Comparison of ENCODE assay signal across 1 cellular context in the genomic region with DNA sequence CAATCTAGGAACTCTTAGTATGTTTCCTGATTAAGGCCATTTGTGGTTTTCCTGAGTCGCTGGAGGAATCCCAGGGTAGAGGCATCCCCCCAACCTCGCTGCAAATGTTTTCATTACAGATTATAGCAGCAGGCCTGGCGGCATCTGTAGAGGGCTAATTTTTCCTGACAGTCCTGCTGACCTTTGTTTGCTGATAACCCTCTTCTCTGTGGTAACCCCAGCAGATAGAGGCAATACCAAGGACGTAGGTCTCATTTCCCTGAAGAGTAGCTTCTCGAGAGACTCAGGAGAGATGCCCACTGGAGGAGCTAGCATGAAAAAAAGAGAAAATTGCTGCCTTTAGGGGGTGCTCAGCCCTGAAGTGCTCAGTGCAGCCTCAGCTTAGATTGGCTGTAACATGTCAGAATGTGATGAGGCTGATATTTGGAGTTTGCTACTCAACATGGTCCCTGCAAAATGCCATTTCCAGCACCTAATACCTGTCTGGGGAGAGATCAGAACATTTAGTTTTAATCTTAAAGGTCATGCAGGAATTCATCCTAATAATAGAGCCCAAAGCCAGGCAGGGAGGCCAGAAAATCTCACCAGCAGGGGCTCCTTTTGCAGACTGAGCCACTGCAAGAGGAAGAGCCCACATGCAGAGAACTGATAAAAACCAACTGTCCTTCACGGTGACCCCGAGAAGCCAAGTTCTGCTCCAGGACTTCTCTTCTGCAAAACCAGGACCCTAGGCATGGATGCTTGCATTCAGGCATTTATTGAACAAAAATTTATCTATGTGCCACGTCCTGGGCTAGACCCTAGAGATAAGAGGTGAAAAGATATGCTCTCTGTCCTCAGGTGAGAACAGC.
TF ChIP-seq lines count a peak whose summit lies in the region.

No MANE protein-coding gene starts in this region.

TF ChIP-seq in K562, 482 proteins besides CTCF, POLR2A, EP300 and RAD21 (continued from another document and continues in another):
- TF ChIP-seq FOXK1 (CRISPR knock-in tag; IDR thresholded peaks at IDR 0.05; ENCODE audit: borderline replicate concordance) (no peak), BRCA1 (IDR thresholded peaks at IDR 0.05) (no peak), BRCA1 (CRISPR knock-in tag; IDR thresholded peaks at IDR 0.05) (no peak), MYC (IDR thresholded peaks at IDR 0.05; ENCODE audit: low read depth, low read length) (peak; percentile 48), MYC (CRISPR knock-in tag; IDR thresholded peaks at IDR 0.05; ENCODE audit: borderline replicate concordance, low read depth) (no peak), POU5F1 (IDR thresholded peaks at IDR 0.05; ENCODE audit: borderline replicate concordance, low read depth, low read length, partially characterized antibody) (no peak), CBX2 (IDR thresholded peaks at IDR 0.05; ENCODE audit: insufficient read depth, low read length, poor library complexity, severe bottlenecking) (no peak), IFI16 (CRISPR knock-in tag; IDR thresholded peaks at IDR 0.05) (no peak), TEAD2 (tag; IDR thresholded peaks at IDR 0.05) (no peak), ZNF76 (CRISPR knock-in tag; IDR thresholded peaks at IDR 0.05; ENCODE audit: borderline replicate concordance) (no peak), DACH1 (IDR thresholded peaks at IDR 0.05; ENCODE audit: partially characterized antibody) (peak; percentile 3), ERF (CRISPR knock-in tag; IDR thresholded peaks at IDR 0.05) (no peak), POLR3A (IDR thresholded peaks at IDR 0.05; ENCODE audit: borderline replicate concordance, extremely low read depth, insufficient read depth, insufficient read length) (no peak), TRIM24 (IDR thresholded peaks at IDR 0.05) (peak; percentile 33 to 59; a peak in 2 of 4 replicates), SP1 (CRISPR knock-in tag; IDR thresholded peaks at IDR 0.05) (no peak), ZNF165 (CRISPR knock-in tag; IDR thresholded peaks at IDR 0.05; ENCODE audit: borderline replicate concordance) (no peak), NFXL1 (CRISPR knock-in tag; IDR thresholded peaks at IDR 0.05) (no peak), MTF1 (CRISPR knock-in tag; IDR thresholded peaks at IDR 0.05; ENCODE audit: borderline replicate concordance) (no peak), ZNF668 (CRISPR knock-in tag; IDR thresholded peaks at IDR 0.05) (no peak), FOSL1 (tag; conservative IDR thresholded peaks at IDR 0.05) (0 out of 2 replicates have a peak, but pooled peaks have one; percentile 30), GATAD2B (IDR thresholded peaks at IDR 0.05; ENCODE audit: borderline replicate concordance) (peak; percentile 53; the same call in 1 of the 2 replicates), HDAC3 (IDR thresholded peaks at IDR 0.05; ENCODE audit: borderline replicate concordance, partially characterized antibody) (no peak), ADNP (tag; IDR thresholded peaks at IDR 0.05) (no peak), ZNF583 (CRISPR knock-in tag; IDR thresholded peaks at IDR 0.05) (no peak), MXI1 (IDR thresholded peaks at IDR 0.05; ENCODE audit: low read depth, low read length) (no peak), PML (IDR thresholded peaks at IDR 0.05; ENCODE audit: low read length) (no peak), ZZZ3 (IDR thresholded peaks at IDR 0.05) (no peak), TBP (optimal IDR thresholded peaks at IDR 0.05; ENCODE audit: low read depth, low read length) (no peak), ZFX (CRISPR knock-in tag; IDR thresholded peaks at IDR 0.05) (peak; percentile 31; the same call in 1 of the 2 replicates), GABPA (tag; conservative IDR thresholded peaks at IDR 0.05; ENCODE audit: low read depth) (no peak), PHTF2 (CRISPR knock-in tag; IDR thresholded peaks at IDR 0.05) (no peak), ZSCAN32 (CRISPR knock-in tag; IDR thresholded peaks at IDR 0.05) (no peak), ZNF311 (CRISPR knock-in tag; IDR thresholded peaks at IDR 0.05) (no peak), FOXJ2 (tag; IDR thresholded peaks at IDR 0.05) (no peak), NCOR1 (IDR thresholded peaks at IDR 0.05) (peak; percentile 72), JUND (IDR thresholded peaks at IDR 0.05; ENCODE audit: borderline replicate concordance, low read depth, low read length) (peak; percentile 16; the same call in 1 of the 2 replicates), JUND (tag; IDR thresholded peaks at IDR 0.05; ENCODE audit: borderline replicate concordance, low read depth, low read length) (peak; percentile 27; the same call in 2 of the 3 replicates), SIN3A (IDR thresholded peaks at IDR 0.05; ENCODE audit: borderline replicate concordance in 2 of 2, control insufficient read depth in 1 of 2, low read depth in 2 of 2, low read length in 2 of 2) (no peak), NCOA2 (IDR thresholded peaks at IDR 0.05; ENCODE audit: partially characterized antibody in 2 of 2) (no peak), ZNF444 (CRISPR knock-in tag; IDR thresholded peaks at IDR 0.05) (no peak), ESRRA (IDR thresholded peaks at IDR 0.05; ENCODE audit: borderline replicate concordance, low read depth) (peak; percentile 98), PURB (CRISPR knock-in tag; IDR thresholded peaks at IDR 0.05; ENCODE audit: low read depth) (no peak), POLR3G (IDR thresholded peaks at IDR 0.05; ENCODE audit: extremely low read depth, insufficient read length, insufficient replicate concordance) (no peak), NR2F6 (CRISPR knock-in tag; IDR thresholded peaks at IDR 0.05) (no peak), NONO (IDR thresholded peaks at IDR 0.05; ENCODE audit: low read depth in 2 of 2, low read length in 1 of 2) (no peak), RFX1 (IDR thresholded peaks at IDR 0.05) (peak; percentile 32), ARID2 (IDR thresholded peaks at IDR 0.05) (no peak), NEUROD1 (IDR thresholded peaks at IDR 0.05; ENCODE audit: borderline replicate concordance, low read depth, low read length, partially characterized antibody) (peak; percentile 44), RNF2 (IDR thresholded peaks at IDR 0.05) (peak; percentile 72; the same call in 1 of the 2 replicates), HOXB6 (CRISPR knock-in tag; IDR thresholded peaks at IDR 0.05; ENCODE audit: borderline replicate concordance) (no peak), ZNF507 (tag; conservative IDR thresholded peaks at IDR 0.05) (no peak), STAT5B (CRISPR knock-in tag; IDR thresholded peaks at IDR 0.05) (no peak), ZNF445 (CRISPR knock-in tag; IDR thresholded peaks at IDR 0.05; ENCODE audit: low read depth) (no peak), ZNF121 (CRISPR knock-in tag; conservative IDR thresholded peaks at IDR 0.05) (no peak), TCF7 (IDR thresholded peaks at IDR 0.05; ENCODE audit: borderline replicate concordance) (no peak), KDM2B (CRISPR knock-in tag; IDR thresholded peaks at IDR 0.05) (no peak), LARP7 (IDR thresholded peaks at IDR 0.05) (no peak), ETV5 (CRISPR knock-in tag; IDR thresholded peaks at IDR 0.05; ENCODE audit: low read depth) (peak; percentile 58; the same call in 1 of the 2 replicates), MAFF (IDR thresholded peaks at IDR 0.05; ENCODE audit: low read length) (no peak), ZNF384 (IDR thresholded peaks at IDR 0.05; ENCODE audit: low read depth, low read length) (peak; percentile 61; the same call in 1 of the 2 replicates), BCOR (IDR thresholded peaks at IDR 0.05) (peak; percentile 34; the same call in 1 of the 2 replicates), SP2 (IDR thresholded peaks at IDR 0.05; ENCODE audit: extremely low read depth, low read depth, low read length, poor library complexity, severe bottlenecking) (no peak)
- TF ChIP-seq, protein P1, sequence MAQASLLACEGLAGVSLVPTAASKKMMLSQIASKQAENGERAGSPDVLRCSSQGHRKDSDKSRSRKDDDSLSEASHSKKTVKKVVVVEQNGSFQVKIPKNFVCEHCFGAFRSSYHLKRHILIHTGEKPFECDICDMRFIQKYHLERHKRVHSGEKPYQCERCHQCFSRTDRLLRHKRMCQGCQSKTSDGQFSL (CRISPR knock-in tag; IDR thresholded peaks at IDR 0.05) = no peak
- TF ChIP-seq, protein P1 (tag; IDR thresholded peaks at IDR 0.05) = no peak
- TF ChIP-seq, protein P2, sequence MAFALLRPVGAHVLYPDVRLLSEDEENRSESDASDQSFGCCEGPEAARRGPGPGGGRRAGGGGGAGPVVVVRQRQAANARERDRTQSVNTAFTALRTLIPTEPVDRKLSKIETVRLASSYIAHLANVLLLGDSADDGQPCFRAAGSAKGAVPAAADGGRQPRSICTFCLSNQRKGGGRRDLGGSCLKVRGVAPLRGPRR (CRISPR knock-in tag; IDR thresholded peaks at IDR 0.05) = no peak
- TF ChIP-seq, protein P3, sequence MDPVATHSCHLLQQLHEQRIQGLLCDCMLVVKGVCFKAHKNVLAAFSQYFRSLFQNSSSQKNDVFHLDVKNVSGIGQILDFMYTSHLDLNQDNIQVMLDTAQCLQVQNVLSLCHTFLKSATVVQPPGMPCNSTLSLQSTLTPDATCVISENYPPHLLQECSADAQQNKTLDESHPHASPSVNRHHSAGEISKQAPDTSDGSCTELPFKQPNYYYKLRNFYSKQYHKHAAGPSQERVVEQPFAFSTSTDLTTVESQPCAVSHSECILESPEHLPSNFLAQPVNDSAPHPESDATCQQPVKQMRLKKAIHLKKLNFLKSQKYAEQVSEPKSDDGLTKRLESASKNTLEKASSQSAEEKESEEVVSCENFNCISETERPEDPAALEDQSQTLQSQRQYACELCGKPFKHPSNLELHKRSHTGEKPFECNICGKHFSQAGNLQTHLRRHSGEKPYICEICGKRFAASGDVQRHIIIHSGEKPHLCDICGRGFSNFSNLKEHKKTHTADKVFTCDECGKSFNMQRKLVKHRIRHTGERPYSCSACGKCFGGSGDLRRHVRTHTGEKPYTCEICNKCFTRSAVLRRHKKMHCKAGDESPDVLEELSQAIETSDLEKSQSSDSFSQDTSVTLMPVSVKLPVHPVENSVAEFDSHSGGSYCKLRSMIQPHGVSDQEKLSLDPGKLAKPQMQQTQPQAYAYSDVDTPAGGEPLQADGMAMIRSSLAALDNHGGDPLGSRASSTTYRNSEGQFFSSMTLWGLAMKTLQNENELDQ (CRISPR knock-in tag; IDR thresholded peaks at IDR 0.05; ENCODE audit: borderline replicate concordance) = no peak
- TF ChIP-seq, protein P4, sequence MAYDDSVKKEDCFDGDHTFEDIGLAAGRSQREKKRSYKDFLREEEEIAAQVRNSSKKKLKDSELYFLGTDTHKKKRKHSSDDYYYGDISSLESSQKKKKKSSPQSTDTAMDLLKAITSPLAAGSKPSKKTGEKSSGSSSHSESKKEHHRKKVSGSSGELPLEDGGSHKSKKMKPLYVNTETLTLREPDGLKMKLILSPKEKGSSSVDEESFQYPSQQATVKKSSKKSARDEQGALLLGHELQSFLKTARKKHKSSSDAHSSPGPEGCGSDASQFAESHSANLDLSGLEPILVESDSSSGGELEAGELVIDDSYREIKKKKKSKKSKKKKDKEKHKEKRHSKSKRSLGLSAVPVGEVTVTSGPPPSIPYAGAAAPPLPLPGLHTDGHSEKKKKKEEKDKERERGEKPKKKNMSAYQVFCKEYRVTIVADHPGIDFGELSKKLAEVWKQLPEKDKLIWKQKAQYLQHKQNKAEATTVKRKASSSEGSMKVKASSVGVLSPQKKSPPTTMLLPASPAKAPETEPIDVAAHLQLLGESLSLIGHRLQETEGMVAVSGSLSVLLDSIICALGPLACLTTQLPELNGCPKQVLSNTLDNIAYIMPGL (CRISPR knock-in tag; IDR thresholded peaks at IDR 0.05) = no peak
- TF ChIP-seq, protein P5, sequence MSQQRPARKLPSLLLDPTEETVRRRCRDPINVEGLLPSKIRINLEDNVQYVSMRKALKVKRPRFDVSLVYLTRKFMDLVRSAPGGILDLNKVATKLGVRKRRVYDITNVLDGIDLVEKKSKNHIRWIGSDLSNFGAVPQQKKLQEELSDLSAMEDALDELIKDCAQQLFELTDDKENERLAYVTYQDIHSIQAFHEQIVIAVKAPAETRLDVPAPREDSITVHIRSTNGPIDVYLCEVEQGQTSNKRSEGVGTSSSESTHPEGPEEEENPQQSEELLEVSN (IDR thresholded peaks at IDR 0.05; ENCODE audit: borderline replicate concordance in 1 of 2, extremely low read depth in 1 of 2, insufficient read depth in 1 of 2, insufficient read length in 1 of 2, low read depth in 1 of 2, low read length in 1 of 2, poor library complexity in 1 of 2, severe bottlenecking in 1 of 2) = no peak
- TF ChIP-seq, protein P6, sequence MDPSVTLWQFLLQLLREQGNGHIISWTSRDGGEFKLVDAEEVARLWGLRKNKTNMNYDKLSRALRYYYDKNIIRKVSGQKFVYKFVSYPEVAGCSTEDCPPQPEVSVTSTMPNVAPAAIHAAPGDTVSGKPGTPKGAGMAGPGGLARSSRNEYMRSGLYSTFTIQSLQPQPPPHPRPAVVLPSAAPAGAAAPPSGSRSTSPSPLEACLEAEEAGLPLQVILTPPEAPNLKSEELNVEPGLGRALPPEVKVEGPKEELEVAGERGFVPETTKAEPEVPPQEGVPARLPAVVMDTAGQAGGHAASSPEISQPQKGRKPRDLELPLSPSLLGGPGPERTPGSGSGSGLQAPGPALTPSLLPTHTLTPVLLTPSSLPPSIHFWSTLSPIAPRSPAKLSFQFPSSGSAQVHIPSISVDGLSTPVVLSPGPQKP (CRISPR knock-in tag; IDR thresholded peaks at IDR 0.05) = no peak
- TF ChIP-seq, protein P7, sequence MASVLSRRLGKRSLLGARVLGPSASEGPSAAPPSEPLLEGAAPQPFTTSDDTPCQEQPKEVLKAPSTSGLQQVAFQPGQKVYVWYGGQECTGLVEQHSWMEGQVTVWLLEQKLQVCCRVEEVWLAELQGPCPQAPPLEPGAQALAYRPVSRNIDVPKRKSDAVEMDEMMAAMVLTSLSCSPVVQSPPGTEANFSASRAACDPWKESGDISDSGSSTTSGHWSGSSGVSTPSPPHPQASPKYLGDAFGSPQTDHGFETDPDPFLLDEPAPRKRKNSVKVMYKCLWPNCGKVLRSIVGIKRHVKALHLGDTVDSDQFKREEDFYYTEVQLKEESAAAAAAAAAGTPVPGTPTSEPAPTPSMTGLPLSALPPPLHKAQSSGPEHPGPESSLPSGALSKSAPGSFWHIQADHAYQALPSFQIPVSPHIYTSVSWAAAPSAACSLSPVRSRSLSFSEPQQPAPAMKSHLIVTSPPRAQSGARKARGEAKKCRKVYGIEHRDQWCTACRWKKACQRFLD (CRISPR knock-in tag; IDR thresholded peaks at IDR 0.05) = no peak
- TF ChIP-seq, protein P8, sequence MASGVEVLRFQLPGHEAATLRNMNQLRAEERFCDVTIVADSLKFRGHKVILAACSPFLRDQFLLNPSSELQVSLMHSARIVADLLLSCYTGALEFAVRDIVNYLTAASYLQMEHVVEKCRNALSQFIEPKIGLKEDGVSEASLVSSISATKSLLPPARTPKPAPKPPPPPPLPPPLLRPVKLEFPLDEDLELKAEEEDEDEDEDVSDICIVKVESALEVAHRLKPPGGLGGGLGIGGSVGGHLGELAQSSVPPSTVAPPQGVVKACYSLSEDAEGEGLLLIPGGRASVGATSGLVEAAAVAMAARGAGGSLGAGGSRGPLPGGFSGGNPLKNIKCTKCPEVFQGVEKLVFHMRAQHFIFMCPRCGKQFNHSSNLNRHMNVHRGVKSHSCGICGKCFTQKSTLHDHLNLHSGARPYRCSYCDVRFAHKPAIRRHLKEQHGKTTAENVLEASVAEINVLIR (CRISPR knock-in tag; IDR thresholded peaks at IDR 0.05) = no peak
- TF ChIP-seq, protein P9, sequence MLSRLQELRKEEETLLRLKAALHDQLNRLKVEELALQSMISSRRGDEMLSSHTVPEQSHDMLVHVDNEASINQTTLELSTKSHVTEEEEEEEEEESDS (CRISPR knock-in tag; IDR thresholded peaks at IDR 0.05) = no peak
